ENCODE assay signal across 8 cellular contexts in the genomic region with DNA sequence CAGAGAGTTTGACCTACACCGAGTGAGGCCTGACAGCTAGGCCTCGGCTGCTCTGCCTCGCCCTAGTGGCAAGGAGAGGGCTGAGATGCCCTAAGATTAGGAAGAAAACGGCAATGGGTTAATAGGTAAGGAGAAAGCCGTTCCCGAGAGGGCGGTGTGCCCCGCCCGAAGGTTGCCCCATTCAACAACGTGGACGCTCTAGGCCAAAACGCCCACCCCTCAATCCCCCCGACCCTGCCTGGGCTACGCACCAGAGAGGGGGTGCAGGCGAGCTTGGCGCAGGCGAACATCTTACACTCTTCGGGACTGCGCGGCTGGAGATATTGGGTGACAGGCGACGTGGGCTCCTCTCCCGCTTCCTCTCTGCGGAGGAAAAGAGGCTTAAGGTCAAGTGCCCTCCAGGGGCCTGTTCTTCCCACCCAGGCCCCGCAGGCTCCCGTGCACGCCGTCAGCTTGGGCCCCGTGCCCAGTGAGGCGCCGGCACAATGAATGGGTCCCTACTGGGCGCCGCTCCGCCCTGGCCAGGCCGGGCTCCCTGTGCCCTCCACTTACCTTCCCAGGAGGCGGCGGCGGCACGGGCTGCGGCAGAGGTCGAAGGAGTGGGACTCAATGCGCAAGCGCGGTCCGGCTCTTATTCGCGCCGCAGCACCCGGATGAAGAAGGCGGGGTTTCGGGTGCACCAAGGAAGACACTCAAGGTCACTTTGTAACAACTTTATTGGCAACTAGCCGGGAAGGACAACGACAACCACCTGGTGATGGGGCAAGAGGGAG. TPM values are rescaled to one million over a fixed set of nuclear protein-coding genes. Genes with fewer than 3 reads are reported as not detected.
A peak's percentile ranks its signal among the peaks of the same experiment; 100 is the strongest.
DNase-seq lines count a peak whose midpoint lies in the region; ATAC-seq and TF ChIP-seq lines count a peak whose summit lies in the region.

A gene (minus strand): TSS at position 607 of the 773 bp plus-strand sequence. CDS start 317 bp downstream, at position 290.

- CTCF ChIA-PET in GM10248 (lab: Yijun Ruan, JAX), result interaction anchor here (2.4 to 2.7 kb wide), 2 partner anchors 9 to 23 kb away, joined by 5 to 8 read pairs; no protein-coding TSS in a partner anchor

- H3K4me3 ChIP-seq in osteoblast (ENCODE audit: insufficient read depth, low read length), result peak within 1 kb of the TSS; percentile 97
- peak within 1 kb of the TSS; percentile 86 for H3K4me3 ChIP-seq in thoracic aorta

- H3K9me3 Mint-ChIP-seq in activated naive CD4-positive, alpha-beta T cell treated with anti-CD3 and anti-CD28 coated beads, Interleukin-2, amount 50 U/mL, for 72 hours, result peaks cover 5% of the 10 kb centered on the region in 2 donors

- peaks cover 43% of the 10 kb centered on the region for H3K79me2 ChIP-seq in osteoblast (ENCODE audit: insufficient read depth, low read length)

- H3K4me2 ChIP-seq in osteoblast (ENCODE audit: insufficient read depth, low read length), result peak within 1 kb of the TSS; percentile 94

- H2AFZ ChIP-seq in osteoblast (ENCODE audit: low read length), result peak within 1 kb of the TSS; percentile 100

- H3K27ac ChIP-seq in osteoblast (ENCODE audit: low read depth, low read length), result peak within 1 kb of the TSS; percentile 88
- H3K27ac ChIP-seq in thoracic aorta, result peak within 1 kb of the TSS; percentile 68 to 71

- POLR2A ChIA-PET in GM10248 (lab: Yijun Ruan, JAX), result no interaction called here

- ATAC-seq in HG02571 (IDR thresholded peaks at IDR 0.05; ENCODE audit: unreplicated experiment) (peak; percentile 93), thoracic aorta (ENCODE audit: insufficient number of reproducible peaks, low FRiP score, low read depth) (peak; percentile 71)
- peak; percentile 90 to 94 for ATAC-seq in activated naive CD4-positive, alpha-beta T cell treated with anti-CD3 and anti-CD28 coated beads, Interleukin-2, amount 50 U/mL, for 72 hours

- peaks cover 12% of the 10 kb centered on the region for H4K20me1 ChIP-seq in osteoblast (ENCODE audit: insufficient read depth, low read length)

- H3K27me3 ChIP-seq in osteoblast (ENCODE audit: insufficient read depth, low read length) (no peaks in the 10 kb centered on the region), thoracic aorta (replicated peaks; ENCODE audit: insufficient read depth) (no peaks in the 10 kb centered on the region)

- H3K27ac Mint-ChIP-seq in activated naive CD4-positive, alpha-beta T cell treated with anti-CD3 and anti-CD28 coated beads, Interleukin-2, amount 50 U/mL, for 72 hours, result peak within 1 kb of the TSS; percentile 91 to 94

- H3K4me1 ChIP-seq in osteoblast (ENCODE audit: insufficient read depth, low read length), result peaks cover 15% of the 10 kb centered on the region
- peaks cover 0 to 5% of the 10 kb centered on the region in 2 donors for H3K4me1 ChIP-seq in thoracic aorta (ENCODE audit: control insufficient read depth in 1 of 2, low read depth in 2 of 2)

- H3K36me3 Mint-ChIP-seq in activated naive CD4-positive, alpha-beta T cell treated with anti-CD3 and anti-CD28 coated beads, Interleukin-2, amount 50 U/mL, for 72 hours, result peaks cover 28 to 59% of the 10 kb centered on the region in 2 donors

- H3K36me3 ChIP-seq in osteoblast (ENCODE audit: insufficient read depth, low read length) (peaks cover 33% of the 10 kb centered on the region), thoracic aorta (peaks cover 13% of the 10 kb centered on the region)

- DNase-seq in GM10248 (ENCODE audit: extremely low spot score) (peak; percentile 95), NCI-H1092 (lab: John Stamatoyannopoulos, UW) (peak; percentile 89), SKM-1 (lab: John Stamatoyannopoulos, UW; ENCODE audit: unreplicated experiment) (peak; percentile 89), glomerular visceral epithelial cell (ENCODE audit: extremely low spot score) (peak; percentile 96), osteoblast (ENCODE audit: insufficient read length, low spot score, missing footprints) (peak; percentile 96), thoracic aorta (ENCODE audit: low spot score) (peak; percentile 75)
- DNase-seq in activated naive CD4-positive, alpha-beta T cell treated with anti-CD3 and anti-CD28 coated beads, Interleukin-2, amount 50 U/mL, for 72 hours (ENCODE audit: low spot score in 2 of 2), result peak; percentile 89 to 93

- no peak for TF ChIP-seq CTCF in GM10248 (IDR thresholded peaks at IDR 0.05; ENCODE audit: control extremely low read depth, extremely low read depth, low read depth, missing control alignments)
- TF ChIP-seq CTCF in osteoblast (IDR thresholded peaks at IDR 0.05; ENCODE audit: extremely low read depth, low read depth, low read length), result peak; percentile 33
- TF ChIP-seq CTCF in thoracic aorta (IDR thresholded peaks at IDR 0.05), result no peak

- H3K9me3 ChIP-seq in osteoblast (ENCODE audit: low read depth, low read length), result no peaks in the 10 kb centered on the region
- no peaks in the 10 kb centered on the region for H3K9me3 ChIP-seq in thoracic aorta

RNA-seq across cellular contexts. Expression of the gene that starts here (rescaled TPM):
- 100 to 1,000 TPM; 317 to 414 TPM for total RNA-seq in activated naive CD4-positive, alpha-beta T cell treated with anti-CD3 and anti-CD28 coated beads, Interleukin-2, amount 50 U/mL, for 72 hours
- total RNA-seq in osteoblast (87.2 and 94.3 TPM in 2 replicates), thoracic aorta (10 to 100 TPM; 48.1 to 74.5 TPM)

Comparison
In these comparisons a context has a peak if more than half of its experiments do, and no peak if none do; other contexts are left out.
1. Peak in every context shown above with its lines: DNase-seq, ATAC-seq, H3K4me3 ChIP-seq and H3K27ac ChIP-seq.